Comparison of ENCODE assay signal across 8 cellular contexts in the genomic region with DNA sequence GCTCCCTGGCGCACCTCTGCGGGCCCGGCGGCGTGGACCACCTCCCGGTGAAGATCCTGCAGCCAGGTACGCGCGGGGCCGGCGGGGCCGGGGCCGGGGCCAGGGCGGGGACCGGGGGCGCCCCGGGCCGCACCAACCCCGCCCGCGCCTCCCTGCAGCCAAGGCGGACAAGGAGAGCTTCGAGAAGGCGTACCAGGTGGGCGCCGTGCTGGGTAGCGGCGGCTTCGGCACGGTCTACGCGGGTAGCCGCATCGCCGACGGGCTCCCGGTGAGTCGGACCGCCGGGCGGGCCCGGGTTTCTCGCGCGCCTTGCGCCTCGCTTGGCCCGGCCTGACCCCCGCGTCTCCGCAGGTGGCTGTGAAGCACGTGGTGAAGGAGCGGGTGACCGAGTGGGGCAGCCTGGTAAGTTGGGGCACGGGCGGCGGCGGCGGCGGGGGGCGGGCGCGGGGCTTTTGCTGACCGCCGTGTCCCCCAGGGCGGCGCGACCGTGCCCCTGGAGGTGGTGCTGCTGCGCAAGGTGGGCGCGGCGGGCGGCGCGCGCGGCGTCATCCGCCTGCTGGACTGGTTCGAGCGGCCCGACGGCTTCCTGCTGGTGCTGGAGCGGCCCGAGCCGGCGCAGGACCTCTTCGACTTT. TPM values are rescaled to one million over a fixed set of nuclear protein-coding genes. Genes with fewer than 3 reads are reported as not detected.
DNase-seq lines count a peak whose midpoint lies in the region; ATAC-seq, FAIRE-seq and TF ChIP-seq lines count a peak whose summit lies in the region.

No MANE protein-coding gene starts in this region.

- H3K4me1 Mint-ChIP-seq in astrocyte (ENCODE audit: low read depth, unreplicated experiment), result peaks cover 3% of the 10 kb centered on the region

- FAIRE-seq in astrocyte (lab: Jason Lieb, UNC) (no peak), small intestine (lab: Jason Lieb, UNC) (no peak)

- H3K4me2 ChIP-seq in OCI-LY1 (ENCODE audit: low read length) (peak overlapping the region; percentile 93), astrocyte (ENCODE audit: low read length) (peak overlapping the region; percentile 85)

- H4K20me1 ChIP-seq in OCI-LY1 (ENCODE audit: insufficient read depth, low read length), result no peaks in the 10 kb centered on the region
- peaks cover 37% of the 10 kb centered on the region for H4K20me1 ChIP-seq in astrocyte (ENCODE audit: insufficient read depth, low read length)

- H3K27me3 Mint-ChIP-seq in astrocyte (ENCODE audit: low read depth, unreplicated experiment), result peaks cover 4% of the 10 kb centered on the region

- 0 out of 2 replicates have a peak, but pooled peaks cover 3% of the 10 kb centered on the region for H3F3A ChIP-seq in OCI-LY1 (ENCODE audit: insufficient read depth, low read length)

- no peak overlapping the region for H3K27ac Mint-ChIP-seq in astrocyte (ENCODE audit: unreplicated experiment)

- TF ChIP-seq CTCF in OCI-LY1 (IDR thresholded peaks at IDR 0.05; ENCODE audit: low read length) (no peak), astrocyte (IDR thresholded peaks at IDR 0.05; ENCODE audit: insufficient read depth, low read depth, low read length) (no peak)

- H3K4me1 ChIP-seq in OCI-LY1 (ENCODE audit: insufficient read depth, low read length, severe bottlenecking), result peaks cover 19% of the 10 kb centered on the region
- H3K4me1 ChIP-seq in astrocyte (ENCODE audit: insufficient read depth, low read length), result peaks cover 31% of the 10 kb centered on the region
- no peaks in the 10 kb centered on the region; the same call in 1 of the 2 replicates for H3K4me1 ChIP-seq in iPS-20b (ENCODE audit: insufficient read depth, low read length)
- peaks cover 3 to 8% of the 10 kb centered on the region in 2 donors for H3K4me1 ChIP-seq in small intestine (ENCODE audit: control insufficient read depth in 2 of 2, insufficient read depth in 1 of 2, low read depth in 1 of 2, low read length in 1 of 2)

- H2AFZ ChIP-seq in OCI-LY1 (ENCODE audit: low read length) (no peak overlapping the region), astrocyte (ENCODE audit: low read depth, low read length) (no peak overlapping the region)

- H3K27ac ChIP-seq in OCI-LY1 (ENCODE audit: low read depth, low read length, poor library complexity, severe bottlenecking) (no peak overlapping the region), astrocyte (ENCODE audit: low read depth, low read length) (peak overlapping the region; percentile 83), iPS-20b (ENCODE audit: low read length) (no peak overlapping the region), small intestine (ENCODE audit: low read depth in 1 of 2, low read length in 1 of 2) (peak overlapping the region; percentile 94 to 96)

- H3K36me3 ChIP-seq in OCI-LY1 (ENCODE audit: insufficient read depth, low read length) (peaks cover 39% of the 10 kb centered on the region), astrocyte (ENCODE audit: insufficient read depth, low read length) (peaks cover 2% of the 10 kb centered on the region), iPS-20b (ENCODE audit: insufficient read depth, low read depth, low read length) (peaks cover 18% of the 10 kb centered on the region; the same call in 1 of the 2 replicates), small intestine (ENCODE audit: control insufficient read depth in 2 of 2, insufficient read depth in 2 of 2, low read length in 2 of 2) (peaks cover 14 to 15% of the 10 kb centered on the region in 2 donors)

- DNase-seq in GM19238 (ENCODE audit: insufficient read length, low spot score), result peak; percentile 61
- peak; percentile 45 for DNase-seq in astrocyte (ENCODE audit: low read depth)
- no peak for DNase-seq in small intestine
- DNase-seq in globus pallidus (ENCODE audit: low spot score), result no peak
- DNase-seq in ecto neural progenitor cell (ENCODE audit: low spot score), result no peak

- H3K9me2 ChIP-seq in OCI-LY1 (ENCODE audit: low read depth, low read length), result no peaks in the 10 kb centered on the region

- ATAC-seq in HG03196 (IDR thresholded peaks at IDR 0.05; ENCODE audit: unreplicated experiment), result no peak

- H3K27me3 ChIP-seq in OCI-LY1 (ENCODE audit: insufficient read depth, low read length) (no peaks in the 10 kb centered on the region), astrocyte (ENCODE audit: insufficient read depth, low read length) (no peaks in the 10 kb centered on the region), iPS-20b (ENCODE audit: insufficient read depth, low read length) (peaks cover 17% of the 10 kb centered on the region; the same call in 1 of the 2 replicates), small intestine (ENCODE audit: control insufficient read depth in 2 of 2, insufficient read depth in 2 of 2, low read length in 2 of 2) (no peaks in the 10 kb centered on the region)

- H3K79me2 ChIP-seq in OCI-LY1 (ENCODE audit: insufficient read depth, low read length) (no peaks in the 10 kb centered on the region), astrocyte (ENCODE audit: insufficient read depth, low read length) (peaks cover 38% of the 10 kb centered on the region)

- no peaks in the 10 kb centered on the region for H3K9me3 Mint-ChIP-seq in astrocyte (ENCODE audit: unreplicated experiment)

- H3K4me3 ChIP-seq in OCI-LY1 (ENCODE audit: low read depth, low read length, poor library complexity, severe bottlenecking), result peak overlapping the region; percentile 96
- H3K4me3 ChIP-seq in astrocyte (ENCODE audit: insufficient read depth, low read depth, low read length), result peak overlapping the region; percentile 75
- peak overlapping the region; percentile 78 for H3K4me3 ChIP-seq in iPS-20b (ENCODE audit: low read length)
- H3K4me3 ChIP-seq in small intestine (ENCODE audit: low read depth in 1 of 2, low read length in 2 of 2), result peak overlapping the region; percentile 97

- H3K4me3 Mint-ChIP-seq in astrocyte (ENCODE audit: unreplicated experiment), result peak overlapping the region; percentile 85

- H3K9ac ChIP-seq in OCI-LY1 (ENCODE audit: low read length) (peak overlapping the region; percentile 91), astrocyte (ENCODE audit: low read length) (peak overlapping the region; percentile 87), iPS-20b (ENCODE audit: low read depth, low read length) (peak overlapping the region; percentile 45; the same call in 1 of the 2 replicates)

- 1% methylated on average over 53 to 89 of the region's 89 CpGs for WGBS in small intestine, 3 donors

- H3K9me3 ChIP-seq in OCI-LY1 (ENCODE audit: low read length) (no peaks in the 10 kb centered on the region), astrocyte (ENCODE audit: insufficient read depth, low read depth, low read length) (no peaks in the 10 kb centered on the region), iPS-20b (ENCODE audit: insufficient read depth, low read depth, low read length) (no peaks in the 10 kb centered on the region), small intestine (ENCODE audit: control insufficient read depth, low read depth) (no peaks in the 10 kb centered on the region)

- H3K36me3 Mint-ChIP-seq in astrocyte (ENCODE audit: low read depth, unreplicated experiment), result peaks cover 4% of the 10 kb centered on the region

RNA-seq across cellular contexts. Expression of gene PIM3, which starts 0.5 kb away (rescaled TPM):
- total RNA-seq in astrocyte, result 15.1 and 15.5 TPM in 2 replicates
- 10 to 100 TPM; 35.7 to 72.2 (median 49.4) TPM for polyA plus RNA-seq in small intestine

RNA-seq across cellular contexts. Expression of gene CRELD2, which starts 42.6 kb away (rescaled TPM):
- 49.6 and 58.2 TPM in 2 replicates for total RNA-seq in astrocyte
- polyA plus RNA-seq in small intestine, result 100 to 1,000 TPM in 1 of 3 donors, 10 to 100 TPM in 2; 11.9 to 107 (median 20.8) TPM

RNA-seq across cellular contexts. Expression of gene ALG12, which starts 42.8 kb away (rescaled TPM):
- 23.8 and 26.2 TPM in 2 replicates for total RNA-seq in astrocyte
- polyA plus RNA-seq in small intestine, result 10 to 100 TPM in 1 of 3 donors, 1 to 10 TPM in 2; 9.4 to 15.2 (median 9.5) TPM

RNA-seq across cellular contexts. Expression of gene IL17REL, which starts 51.5 kb away (rescaled TPM):
- not detected in 2 replicates for total RNA-seq in astrocyte
- under 1 TPM in 2 of 3 donors, not detected in 1; 0.27 to 0.49 TPM for polyA plus RNA-seq in small intestine

Comparison
In these comparisons a context has a peak if more than half of its experiments do, and no peak if none do; other contexts are left out.
1. DNase-seq: peak in GM19238 (single experiment) and astrocyte (single experiment); none in small intestine (single experiment), globus pallidus (single experiment) and ecto neural progenitor cell (single experiment).
2. H3K27ac ChIP-seq: peak in astrocyte (single experiment) and small intestine (2 of 2); none in OCI-LY1 (single experiment) and iPS-20b (single experiment).
3. Peak in every context shown above with its lines, with median percentiles within 50 percentile points of each other: H3K4me3 ChIP-seq and H3K9ac ChIP-seq.